ENCODE assay signal across 8 cellular contexts in genomic region chr5:78359455-78359830, GRCh38. TPM values are rescaled to one million over a fixed set of nuclear protein-coding genes. Genes with fewer than 3 reads are reported as not detected.
A peak's percentile ranks its signal among the peaks of the same experiment; 100 is the strongest.
DNase-seq lines count a peak whose midpoint lies in the region; ATAC-seq, FAIRE-seq and TF ChIP-seq lines count a peak whose summit lies in the region.
"Not testable (repeated sequence)": the region's sequence is repeated elsewhere in the genome, so short reads cannot be mapped to it uniquely, and the experiment has no call there.

No MANE protein-coding gene starts in this region.

- not testable (repeated sequence) for TF ChIP-seq POLR2A in lower leg skin (IDR thresholded peaks at IDR 0.05)

- peaks cover 29% of the 10 kb centered on the region for H3K4me1 ChIP-seq in CD4-positive, CD25-positive, alpha-beta regulatory T cell (ENCODE audit: control insufficient read depth, insufficient read depth, low read length, poor library complexity, severe bottlenecking)
- not testable (repeated sequence) for H3K4me1 ChIP-seq in fibroblast of lung (ENCODE audit: control insufficient read depth, extremely low read depth, insufficient read depth, low read length)
- peaks cover 0 to 15% (median 15%) of the 10 kb centered on the region in 3 donors for H3K4me1 ChIP-seq in pancreas
- H3K4me1 ChIP-seq in thoracic aorta (ENCODE audit: control insufficient read depth in 1 of 2, low read depth in 2 of 2), result peaks cover 9 to 20% of the 10 kb centered on the region in 2 donors

- H3K4me3 Mint-ChIP-seq in CD4-positive, CD25-positive, alpha-beta regulatory T cell, result peak overlapping the region; percentile 97 to 98 (median 98)
- peak overlapping the region; percentile 94 for H3K4me3 Mint-ChIP-seq in activated CD4-positive, alpha-beta T cell treated with anti-CD3 and anti-CD28 coated beads for 36 hours
- H3K4me3 Mint-ChIP-seq in brain, result peak overlapping the region; percentile 91 to 97 (median 94)

- not testable (repeated sequence) for H3K36me3 Mint-ChIP-seq in CD4-positive, CD25-positive, alpha-beta regulatory T cell
- peaks cover 16% of the 10 kb centered on the region for H3K36me3 Mint-ChIP-seq in activated CD4-positive, alpha-beta T cell treated with anti-CD3 and anti-CD28 coated beads for 36 hours (ENCODE audit: low read depth)
- peaks cover 21% of the 10 kb centered on the region for H3K36me3 Mint-ChIP-seq in brain

- H3K9ac ChIP-seq in fibroblast of lung (ENCODE audit: insufficient read depth, low read length), result peak overlapping the region; percentile 94

- peak overlapping the region; percentile 82 for H3K4me3 ChIP-seq in CD4-positive, CD25-positive, alpha-beta regulatory T cell (ENCODE audit: low read depth, low read length)
- H3K4me3 ChIP-seq in fibroblast of lung (replicated peaks in 1 of 4; ENCODE audit: control extremely low read depth in 1 of 4, insufficient read depth in 1 of 4, low read depth in 3 of 4, low read length in 4 of 4), result peak overlapping the region; percentile 89 to 98 (median 94)
- peak overlapping the region; percentile 93 for H3K4me3 ChIP-seq in lower leg skin (ENCODE audit: low read depth, poor library complexity, severe bottlenecking)
- peak overlapping the region; percentile 75 to 98 (median 88) for H3K4me3 ChIP-seq in pancreas
- peak overlapping the region; percentile 97 for H3K4me3 ChIP-seq in thoracic aorta

- H3K9me3 ChIP-seq in CD4-positive, CD25-positive, alpha-beta regulatory T cell (ENCODE audit: control insufficient read depth in 2 of 2, low read length in 2 of 2); KOPT-K1 (ENCODE audit: insufficient read depth, low read length, poor library complexity, severe bottlenecking); fibroblast of lung (ENCODE audit: control insufficient read depth, insufficient read depth, low read depth, low read length); pancreas; thoracic aorta: not testable (repeated sequence)

- not testable (repeated sequence) for H4K20me1 ChIP-seq in fibroblast of lung (ENCODE audit: control insufficient read depth, extremely low read depth, insufficient read depth, low read length)

- H3K79me2 ChIP-seq in fibroblast of lung (ENCODE audit: control insufficient read depth, insufficient read depth, low read length), result peaks cover 12% of the 10 kb centered on the region

- not testable (repeated sequence) for FAIRE-seq in pancreas (lab: Jason Lieb, UNC)

- H3K27me3 ChIP-seq in CD4-positive, CD25-positive, alpha-beta regulatory T cell (ENCODE audit: control insufficient read depth, insufficient read depth, low read length); fibroblast of lung (ENCODE audit: control insufficient read depth, insufficient read depth, low read length); pancreas; thoracic aorta (replicated peaks; ENCODE audit: insufficient read depth): not testable (repeated sequence)

- not testable (repeated sequence) for H3K9me3 Mint-ChIP-seq in CD4-positive, CD25-positive, alpha-beta regulatory T cell; activated CD4-positive, alpha-beta T cell treated with anti-CD3 and anti-CD28 coated beads for 36 hours (ENCODE audit: low read depth); brain

- intact Hi-C loops in activated CD4-positive, alpha-beta T cell treated with anti-CD3 and anti-CD28 coated beads for 36 hours (cut with DNase I, micrococcal nuclease); lower leg skin (cut with DNase I; ENCODE audit: low total_unique reads): not testable (repeated sequence)
- intact Hi-C loops in pancreas (cut with DNase I), result loop anchor here in 1 of 3 donors (5.0 kb wide), 1 partner anchor 62 kb away; no protein-coding TSS in a partner anchor

- peak overlapping the region; percentile 33 for H3K4me2 ChIP-seq in fibroblast of lung (ENCODE audit: extremely low read depth, insufficient read depth, low read length)

- H2AFZ ChIP-seq in fibroblast of lung (ENCODE audit: low read length), result peak overlapping the region; percentile 90

- H3K27ac ChIP-seq in CD4-positive, CD25-positive, alpha-beta regulatory T cell (ENCODE audit: insufficient read depth, low read length, poor library complexity, severe bottlenecking), result peak overlapping the region; percentile 83
- H3K27ac ChIP-seq in KOPT-K1 (ENCODE audit: low read depth, low read length, poor library complexity, severe bottlenecking), result peak overlapping the region; percentile 98
- peak overlapping the region; percentile 94 for H3K27ac ChIP-seq in fibroblast of lung (ENCODE audit: insufficient read depth, low read length)
- peak overlapping the region; percentile 88 to 98 (median 92) for H3K27ac ChIP-seq in pancreas
- peak overlapping the region; percentile 89 to 90 for H3K27ac ChIP-seq in thoracic aorta

- not testable (repeated sequence) for H3K27me3 Mint-ChIP-seq in CD4-positive, CD25-positive, alpha-beta regulatory T cell; activated CD4-positive, alpha-beta T cell treated with anti-CD3 and anti-CD28 coated beads for 36 hours
- H3K27me3 Mint-ChIP-seq in brain, result peaks cover 17% of the 10 kb centered on the region

- POLR2A ChIA-PET in activated CD4-positive, alpha-beta T cell treated with anti-CD3 and anti-CD28 coated beads for 36 hours (lab: Charles Lee), result interaction anchor here (1.0 to 1.9 kb wide), 3 partner anchors 64 to 65 kb away, joined by 3 to 23 read pairs (median 3); partner anchors contain the start of gene AP3B1

- CTCF ChIA-PET in activated CD4-positive, alpha-beta T cell treated with anti-CD3 and anti-CD28 coated beads for 36 hours (lab: Charles Lee), result interaction anchor here (0.7 to 1.0 kb wide), 4 partner anchors 33 to 89 kb away, joined by 3 to 7 read pairs (median 4); partner anchors contain the start of gene AP3B1

- TF ChIP-seq CTCF in brain (conservative IDR thresholded peaks at IDR 0.05); fibroblast of lung (conservative IDR thresholded peaks at IDR 0.05 in 1 of 2, IDR thresholded peaks at IDR 0.05 in 1 of 2; ENCODE audit: low read depth in 1 of 2, low read length in 2 of 2); lower leg skin (IDR thresholded peaks at IDR 0.05); pancreas (IDR thresholded peaks at IDR 0.05); thoracic aorta (IDR thresholded peaks at IDR 0.05): not testable (repeated sequence)

- DNase-seq in CD4-positive, CD25-positive, alpha-beta regulatory T cell; activated CD4-positive, alpha-beta T cell treated with anti-CD3 and anti-CD28 coated beads for 36 hours; fibroblast of lung (ENCODE audit: low read depth in 2 of 2); lower leg skin (ENCODE audit: low spot score in 2 of 2); pancreas; thoracic aorta (ENCODE audit: low spot score): not testable (repeated sequence)

- peak overlapping the region; percentile 89 to 97 (median 95) for H3K27ac Mint-ChIP-seq in CD4-positive, CD25-positive, alpha-beta regulatory T cell
- peak overlapping the region; percentile 97 for H3K27ac Mint-ChIP-seq in activated CD4-positive, alpha-beta T cell treated with anti-CD3 and anti-CD28 coated beads for 36 hours
- peak overlapping the region; percentile 94 to 99 (median 97) for H3K27ac Mint-ChIP-seq in brain

- WGBS in lower leg skin, 2 donors, result 71 to 79% methylated on average over 19 of the region's 19 CpGs
- 61 to 66% methylated on average over 19 of the region's 19 CpGs for WGBS in pancreas, 2 donors

- H3K4me1 Mint-ChIP-seq in CD4-positive, CD25-positive, alpha-beta regulatory T cell, result peaks cover 38 to 66% (median 49%) of the 10 kb centered on the region in 4 donors
- H3K4me1 Mint-ChIP-seq in activated CD4-positive, alpha-beta T cell treated with anti-CD3 and anti-CD28 coated beads for 36 hours, result peaks cover 35% of the 10 kb centered on the region
- H3K4me1 Mint-ChIP-seq in brain, result peaks cover 54% of the 10 kb centered on the region

- not testable (repeated sequence) for ATAC-seq in CD4-positive, CD25-positive, alpha-beta regulatory T cell (ENCODE audit: low read depth in 2 of 2); activated CD4-positive, alpha-beta T cell treated with anti-CD3 and anti-CD28 coated beads for 36 hours; pancreas; thoracic aorta (ENCODE audit: insufficient number of reproducible peaks, low FRiP score, low read depth)

- H3K36me3 ChIP-seq in CD4-positive, CD25-positive, alpha-beta regulatory T cell (ENCODE audit: control insufficient read depth, insufficient read depth, low read length); fibroblast of lung (ENCODE audit: control insufficient read depth, insufficient read depth, low read length); pancreas; thoracic aorta: not testable (repeated sequence)
- H3K36me3 ChIP-seq in KOPT-K1 (ENCODE audit: insufficient read depth, low read length), result peaks cover 28% of the 10 kb centered on the region

RNA-seq across cellular contexts. Expression of gene SCAMP1, which starts 1.0 kb away (rescaled TPM):
- 22.1 TPM for total RNA-seq in CD4-positive, CD25-positive, alpha-beta regulatory T cell
- 10 to 100 TPM; 37.4 to 44.8 (median 42.7) TPM for polyA plus RNA-seq in CD4-positive, CD25-positive, alpha-beta regulatory T cell
- total RNA-seq in activated CD4-positive, alpha-beta T cell treated with anti-CD3 and anti-CD28 coated beads for 36 hours, result 10 to 100 TPM; 15.5 to 24.1 TPM
- 30.7 TPM for polyA plus RNA-seq in brain (ENCODE audit: insufficient read depth, low read depth, low replicate concordance)
- total RNA-seq in fibroblast of lung, result 44.9 and 60.6 TPM in 2 replicates
- 24.1 and 44.3 TPM in 2 replicates for polyA plus RNA-seq in fibroblast of lung
- polyA plus RNA-seq in fibroblast of lung (2012), result 18.7 and 31.6 TPM in 2 replicates
- polyA minus RNA-seq in fibroblast of lung (ENCODE audit: low replicate concordance), result 18.4 and 33.0 TPM in 2 replicates
- total RNA-seq in lower leg skin, result 10 to 100 TPM; 28.3 to 33.1 (median 30.9) TPM
- total RNA-seq in pancreas, result 10 to 100 TPM; 16.0 to 29.9 (median 24.3) TPM
- 10 to 100 TPM in 1 of 2 donors, 1 to 10 TPM in 1; 4.4 to 18.6 TPM for polyA plus RNA-seq in pancreas
- 10 to 100 TPM; 24.8 to 31.4 TPM for total RNA-seq in thoracic aorta
